In the genomic region with DNA sequence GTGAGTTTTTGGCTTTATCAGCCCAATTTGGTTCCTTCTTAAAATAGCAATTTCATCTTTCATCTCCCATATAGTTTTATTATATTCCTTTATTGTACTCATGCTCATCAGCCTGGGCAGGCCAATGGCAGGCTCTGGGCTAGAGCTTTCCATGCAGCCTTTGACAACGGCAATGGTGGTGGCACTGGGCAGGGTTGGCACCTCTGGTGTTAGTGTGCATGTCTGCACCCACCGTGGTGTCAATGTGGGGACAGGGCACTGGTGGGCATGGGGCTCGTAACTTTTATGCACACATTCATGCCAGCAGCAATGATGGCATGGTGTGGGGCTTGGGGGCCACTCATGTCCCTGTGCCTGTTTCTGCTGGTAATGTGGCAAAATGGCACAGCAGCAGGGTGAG, we compare ENCODE assay signal across 25 cellular contexts.
"Had no signal": no experiment of that assay in that cellular context is flagged by ENCODE, and none has a peak within 500 bp of the region (broad histone marks: within the 10 kb centered on the region; RNA-seq: fewer than 3 reads in every experiment).

No MANE protein-coding gene starts in this region.

- H3K4me2 ChIP-seq: neural progenitor cell had no signal

- H2AFZ ChIP-seq: neural progenitor cell had no signal

- H3K4me1 Mint-ChIP-seq: immature natural killer cell; naive thymus-derived CD8-positive, alpha-beta T cell; nephron; neural progenitor cell; stimulated activated effector memory CD8-positive, alpha-beta T cell treated with anti-CD3 and anti-CD28 coated beads, Interleukin-12 subunit alpha, Interleukin-12 subunit beta, amount 100 ng/mL, for 72 hours; stimulated activated naive CD8-positive, alpha-beta T cell treated with anti-CD3 and anti-CD28 coated beads, Interleukin-15, amount 100 ng/mL, for 72 hours had no signal

- DNase-seq: hypothalamus; immature natural killer cell; kidney; left colon; lower lobe of right lung; mammary epithelial cell; mesenchymal stem cell; naive thymus-derived CD8-positive, alpha-beta T cell; ovary; retina; right cardiac atrium; stimulated activated CD4-positive, alpha-beta T cell treated with anti-CD3 and anti-CD28 coated beads, Interleukin-4, amount 100 ng/mL, for 24 hours; stimulated activated naive CD4-positive, alpha-beta T cell treated with Interleukin-2 at 50 U/mL for 16 hours; stimulated activated naive CD8-positive, alpha-beta T cell treated with anti-CD3 and anti-CD28 coated beads, Interleukin-15, amount 100 ng/mL, for 72 hours; substantia nigra had no signal

- H3K4me3 Mint-ChIP-seq: immature natural killer cell; naive thymus-derived CD8-positive, alpha-beta T cell; nephron; neural progenitor cell; stimulated activated effector memory CD8-positive, alpha-beta T cell treated with anti-CD3 and anti-CD28 coated beads, Interleukin-12 subunit alpha, Interleukin-12 subunit beta, amount 100 ng/mL, for 72 hours; stimulated activated naive CD8-positive, alpha-beta T cell treated with anti-CD3 and anti-CD28 coated beads, Interleukin-15, amount 100 ng/mL, for 72 hours; type B pancreatic cell had no signal

- H3K4me1 ChIP-seq: left lung, lower lobe of right lung, neural progenitor cell, prostate gland, tibial nerve, vagina had no signal

- H3K27me3 Mint-ChIP-seq: naive thymus-derived CD8-positive, alpha-beta T cell; stimulated activated naive CD8-positive, alpha-beta T cell treated with anti-CD3 and anti-CD28 coated beads, Interleukin-15, amount 100 ng/mL, for 72 hours; type B pancreatic cell had no signal

- H3K36me3 ChIP-seq: left lung, lower lobe of right lung, neural progenitor cell, ovary, prostate gland, tibial nerve, vagina had no signal

- H3K27ac Mint-ChIP-seq: immature natural killer cell; naive thymus-derived CD8-positive, alpha-beta T cell; nephron; neural progenitor cell; stimulated activated effector memory CD8-positive, alpha-beta T cell treated with anti-CD3 and anti-CD28 coated beads, Interleukin-12 subunit alpha, Interleukin-12 subunit beta, amount 100 ng/mL, for 72 hours; type B pancreatic cell had no signal

- H3K9me3 ChIP-seq: lower lobe of right lung, ovary, prostate gland, tibial nerve, vagina had no signal

- H3K27me3 ChIP-seq: left lung, neural progenitor cell, ovary, tibial nerve, vagina had no signal

- H3K9me3 Mint-ChIP-seq: nephron, type B pancreatic cell had no signal

- H3K27ac ChIP-seq: left lung, lower lobe of right lung, neural progenitor cell, prostate gland, skin epidermis, tibial nerve, vagina had no signal

- H3K9ac ChIP-seq: neural progenitor cell had no signal

- ATAC-seq: left colon; left lung; lower lobe of right lung; naive thymus-derived CD8-positive, alpha-beta T cell; right cardiac atrium; sciatic nerve; stimulated activated effector memory CD8-positive, alpha-beta T cell treated with anti-CD3 and anti-CD28 coated beads, Interleukin-12 subunit alpha, Interleukin-12 subunit beta, amount 100 ng/mL, for 72 hours; stimulated activated naive CD8-positive, alpha-beta T cell treated with anti-CD3 and anti-CD28 coated beads, Interleukin-15, amount 100 ng/mL, for 72 hours had no signal

- H3K36me3 Mint-ChIP-seq: immature natural killer cell; naive thymus-derived CD8-positive, alpha-beta T cell; neural progenitor cell; stimulated activated effector memory CD8-positive, alpha-beta T cell treated with anti-CD3 and anti-CD28 coated beads, Interleukin-12 subunit alpha, Interleukin-12 subunit beta, amount 100 ng/mL, for 72 hours; type B pancreatic cell had no signal

- H3K4me3 ChIP-seq: left lung, lower lobe of right lung, neural progenitor cell, ovary, prostate gland, skin epidermis, tibial nerve, vagina had no signal
